ENCODE assay signal across 13 cellular contexts in genomic region chr7:27106181-27106905, GRCh38. TPM values are rescaled to one million over a fixed set of nuclear protein-coding genes. Genes with fewer than 3 reads are reported as not detected.
DNase-seq lines count a peak whose midpoint lies in the region; ATAC-seq, FAIRE-seq and TF ChIP-seq lines count a peak whose summit lies in the region.
"Had no signal": no experiment of that assay in that cellular context is flagged by ENCODE, and none has a peak within 500 bp of the region (broad histone marks: within the 10 kb centered on the region; RNA-seq: fewer than 3 reads in every experiment).

No MANE protein-coding gene starts in this region.

- peaks cover 0 to 1% of the 10 kb centered on the region in 2 experiments for H3K36me3 ChIP-seq in keratinocyte (ENCODE audit: control insufficient read depth in 2 of 2, extremely low read depth in 1 of 2, insufficient read depth in 2 of 2, low read length in 2 of 2)
- H3K36me3 ChIP-seq in HAP-1 (replicated peaks), result no peaks in the 10 kb centered on the region

- no peaks in the 10 kb centered on the region for H3K9me1 ChIP-seq in keratinocyte (ENCODE audit: control insufficient read depth, extremely low read depth, insufficient read depth, low read length)

- H3K4me3 Mint-ChIP-seq in progenitor cell of endocrine pancreas (ENCODE audit: low read depth), result peak overlapping the region; percentile 54

- H3K4me3 ChIP-seq in astrocyte of the cerebellum (ENCODE audit: low read depth, low read length), result peak overlapping the region; percentile 32
- peak overlapping the region in 2 of 3 experiments; percentile 39 to 46 for H3K4me3 ChIP-seq in keratinocyte (ENCODE audit: control insufficient read depth in 2 of 3, extremely low read depth in 1 of 3, insufficient read depth in 2 of 3, low read depth in 1 of 3, low read length in 3 of 3)
- no peak overlapping the region for H3K4me3 ChIP-seq in HAP-1
- H3K4me3 ChIP-seq: dorsolateral prefrontal cortex had no signal

- no peaks in the 10 kb centered on the region for H3K9me3 ChIP-seq in keratinocyte (ENCODE audit: control insufficient read depth, low read depth, low read length)
- H3K9me3 ChIP-seq in HAP-1, result no peaks in the 10 kb centered on the region

- no peak for ATAC-seq in HG03442 (IDR thresholded peaks at IDR 0.05; ENCODE audit: unreplicated experiment)

- peaks cover 79% of the 10 kb centered on the region for H3K4me1 Mint-ChIP-seq in progenitor cell of endocrine pancreas (ENCODE audit: low read depth)

- no peaks in the 10 kb centered on the region for H3K9me3 Mint-ChIP-seq in progenitor cell of endocrine pancreas (ENCODE audit: low read depth)

- in situ Hi-C loops in astrocyte of the cerebellum (cut with HindIII; ENCODE audit: low sequenced_read_pairs) (no loop called here), HAP-1 (cut with MboI; ENCODE audit: low sequenced_read_pairs) (no loop called here)

- peaks cover 16% of the 10 kb centered on the region for H3K79me2 ChIP-seq in keratinocyte (ENCODE audit: control insufficient read depth, insufficient read depth, low read length)

- H2AFZ ChIP-seq in keratinocyte (ENCODE audit: control insufficient read depth, low read length), result no peak overlapping the region

- peaks cover 20% of the 10 kb centered on the region for H3K36me3 Mint-ChIP-seq in progenitor cell of endocrine pancreas (ENCODE audit: insufficient read depth)

- H4K20me1 ChIP-seq in keratinocyte (ENCODE audit: control insufficient read depth, extremely low read depth, insufficient read depth, low read length), result no peaks in the 10 kb centered on the region

- peak overlapping the region; percentile 59 for H3K27ac ChIP-seq in keratinocyte (ENCODE audit: control insufficient read depth, insufficient read depth, low read length)
- H3K27ac ChIP-seq: dorsolateral prefrontal cortex, HL-60 had no signal

- H3K27ac Mint-ChIP-seq in progenitor cell of endocrine pancreas, result peak overlapping the region; percentile 96

- H3K27me3 ChIP-seq in keratinocyte (ENCODE audit: control insufficient read depth, extremely low read depth, insufficient read depth, low read length) (no peaks in the 10 kb centered on the region), HAP-1 (ENCODE audit: low read depth) (no peaks in the 10 kb centered on the region)

- FAIRE-seq in keratinocyte (lab: Jason Lieb, UNC), result no peak

- H3K9ac ChIP-seq in keratinocyte (ENCODE audit: control insufficient read depth, extremely low read depth, insufficient read depth, low read length), result peak overlapping the region; percentile 67

- H3K4me1 ChIP-seq in keratinocyte (ENCODE audit: control insufficient read depth, extremely low read depth, insufficient read depth, low read length) (peaks cover 37% of the 10 kb centered on the region), HAP-1 (peaks cover 7% of the 10 kb centered on the region)

- TF ChIP-seq CTCF in astrocyte of the cerebellum (IDR thresholded peaks at IDR 0.05; ENCODE audit: low read depth, low read length, missing control alignments), result no peak
- TF ChIP-seq CTCF in keratinocyte (optimal IDR thresholded peaks at IDR 0.05 in 1 of 3, IDR thresholded peaks at IDR 0.05 in 1 of 3, conservative IDR thresholded peaks at IDR 0.05 in 1 of 3; ENCODE audit: extremely low read depth in 1 of 3, insufficient read depth in 2 of 3, low read length in 3 of 3), result no peak
- no peak for TF ChIP-seq CTCF in progenitor cell of endocrine pancreas (IDR thresholded peaks at IDR 0.05; ENCODE audit: unreplicated experiment)

- no peaks in the 10 kb centered on the region for H3K27me3 Mint-ChIP-seq in progenitor cell of endocrine pancreas

- dilution Hi-C loops in keratinocyte (cut with MboI; ENCODE audit: extremely low pct_ligation_motif_present, low sequenced_read_pairs), result no loop called here

- H3K4me2 ChIP-seq in keratinocyte (ENCODE audit: control insufficient read depth, extremely low read depth, insufficient read depth, low read depth, low read length), result peak overlapping the region; percentile 76

- DNase-seq in DMS53 treated with DMSO at 0.1 percent for 48 hours (lab: John Stamatoyannopoulos, UW; ENCODE audit: unreplicated experiment) (peak; percentile 56), astrocyte of the cerebellum (ENCODE audit: low read depth) (no peak), keratinocyte (ENCODE audit: low read depth, low spot score) (no peak), progenitor cell of endocrine pancreas (ENCODE audit: low spot score, unreplicated experiment) (peak; percentile 44), HAP-1 (ENCODE audit: low spot score in 2 of 2) (no peak), Ammon's horn (ENCODE audit: low spot score) (no peak), NCI-H2081 treated with DMSO at 0.1 percent for 48 hours (lab: John Stamatoyannopoulos, UW) (no peak)
- DNase-seq: activated T-cell treated with anti-CD3 and anti-CD28 coated beads for 4 hours, dorsolateral prefrontal cortex, left cardiac atrium, NCI-H1694 treated with DMSO at 0.1 percent for 48 hours had no signal

RNA-seq across cellular contexts. Expression of gene HOXA2, which starts 3.9 kb away (rescaled TPM):
- 0.22 to 1.1 TPM (median 0.71 TPM) in 3 replicates for polyA plus RNA-seq in keratinocyte
- 0.24 TPM for polyA plus RNA-seq in keratinocyte (2011; ENCODE audit: low read depth)
- polyA plus RNA-seq in keratinocyte (2011; cell fraction: cytosol; rRNA removed), result 0.25 and 0.47 TPM in 2 replicates
- polyA plus RNA-seq in keratinocyte (2011; cell fraction: nucleus; rRNA removed), result 1.1 and 1.2 TPM in 2 replicates
- polyA plus RNA-seq in keratinocyte (2012; ENCODE audit: low replicate concordance), result 0.14 and 0.80 TPM in 2 replicates
- polyA minus RNA-seq in keratinocyte, result 0.23 to 0.35 TPM in 2 of 3 replicates, not detected in the other
- polyA minus RNA-seq in keratinocyte (2011; cell fraction: cytosol; rRNA and poly(A)+ RNA removed), result not detected
- polyA minus RNA-seq in keratinocyte (2011; cell fraction: nucleus; rRNA and poly(A)+ RNA removed), result 0.54 TPM in 1 of 2 replicates, not detected in the other
- 17.9 and 18.6 TPM in 2 replicates for total RNA-seq in progenitor cell of endocrine pancreas
- total RNA-seq: dorsolateral prefrontal cortex had no signal

RNA-seq across cellular contexts. Expression of gene HOXA1, which starts 10.5 kb away (rescaled TPM):
- 5.2 to 12.5 TPM (median 11.9 TPM) in 3 replicates for polyA plus RNA-seq in keratinocyte
- 1.3 TPM for polyA plus RNA-seq in keratinocyte (2011; ENCODE audit: low read depth)
- 11.8 and 14.4 TPM in 2 replicates for polyA plus RNA-seq in keratinocyte (2011; cell fraction: cytosol; rRNA removed)
- polyA plus RNA-seq in keratinocyte (2011; cell fraction: nucleus; rRNA removed), result 7.9 and 8.1 TPM in 2 replicates
- 4.2 and 10.2 TPM in 2 replicates for polyA plus RNA-seq in keratinocyte (2012; ENCODE audit: low replicate concordance)
- 3.6 to 10.2 TPM (median 7.7 TPM) in 3 replicates for polyA minus RNA-seq in keratinocyte
- 4.4 TPM for polyA minus RNA-seq in keratinocyte (2011; cell fraction: cytosol; rRNA and poly(A)+ RNA removed)
- 2.6 and 5.5 TPM in 2 replicates for polyA minus RNA-seq in keratinocyte (2011; cell fraction: nucleus; rRNA and poly(A)+ RNA removed)
- total RNA-seq in progenitor cell of endocrine pancreas, result 27.4 and 31.2 TPM in 2 replicates

RNA-seq across cellular contexts. Expression of gene HOXA4, which starts 24.2 kb away (rescaled TPM):
- polyA plus RNA-seq in keratinocyte, result 0.40 to 1.8 TPM (median 1.5 TPM) in 3 replicates
- 0.55 TPM for polyA plus RNA-seq in keratinocyte (2011; ENCODE audit: low read depth)
- polyA plus RNA-seq in keratinocyte (2011; cell fraction: cytosol; rRNA removed), result 1.3 and 1.5 TPM in 2 replicates
- polyA plus RNA-seq in keratinocyte (2011; cell fraction: nucleus; rRNA removed), result 2.1 and 2.6 TPM in 2 replicates
- polyA plus RNA-seq in keratinocyte (2012; ENCODE audit: low replicate concordance), result 1.2 and 1.7 TPM in 2 replicates
- 0.30 to 0.99 TPM (median 0.74 TPM) in 3 replicates for polyA minus RNA-seq in keratinocyte
- polyA minus RNA-seq in keratinocyte (2011; cell fraction: cytosol; rRNA and poly(A)+ RNA removed), result not detected
- 0.54 and 0.63 TPM in 2 replicates for polyA minus RNA-seq in keratinocyte (2011; cell fraction: nucleus; rRNA and poly(A)+ RNA removed)
- total RNA-seq in progenitor cell of endocrine pancreas, result 13.7 TPM in 2 replicates

RNA-seq across cellular contexts. Expression of gene HOXA5, which starts 37.1 kb away (rescaled TPM):
- polyA plus RNA-seq in keratinocyte, result 3.3 to 7.1 TPM (median 4.5 TPM) in 3 replicates
- polyA plus RNA-seq in keratinocyte (2011; ENCODE audit: low read depth), result 6.8 TPM
- 3.1 and 4.3 TPM in 2 replicates for polyA plus RNA-seq in keratinocyte (2011; cell fraction: cytosol; rRNA removed)
- polyA plus RNA-seq in keratinocyte (2011; cell fraction: nucleus; rRNA removed), result 9.4 and 10.0 TPM in 2 replicates
- polyA plus RNA-seq in keratinocyte (2012; ENCODE audit: low replicate concordance), result 3.2 and 5.0 TPM in 2 replicates
- 2.3 to 4.3 TPM (median 2.7 TPM) in 3 replicates for polyA minus RNA-seq in keratinocyte
- 4.4 TPM for polyA minus RNA-seq in keratinocyte (2011; cell fraction: cytosol; rRNA and poly(A)+ RNA removed)
- 5.0 and 5.5 TPM in 2 replicates for polyA minus RNA-seq in keratinocyte (2011; cell fraction: nucleus; rRNA and poly(A)+ RNA removed)
- 12.6 and 18.1 TPM in 2 replicates for total RNA-seq in progenitor cell of endocrine pancreas

RNA-seq across cellular contexts. Expression of gene HOXA6, which starts 41.2 kb away (rescaled TPM):
- polyA plus RNA-seq in keratinocyte, result 0.52 to 0.72 TPM (median 0.54 TPM) in 3 replicates
- polyA plus RNA-seq in keratinocyte (2011; ENCODE audit: low read depth), result not detected
- polyA plus RNA-seq in keratinocyte (2011; cell fraction: cytosol; rRNA removed), result 0.26 and 0.68 TPM in 2 replicates
- polyA plus RNA-seq in keratinocyte (2011; cell fraction: nucleus; rRNA removed), result 1.8 and 2.5 TPM in 2 replicates
- polyA plus RNA-seq in keratinocyte (2012; ENCODE audit: low replicate concordance), result 0.44 and 1.4 TPM in 2 replicates
- polyA minus RNA-seq in keratinocyte, result 0.59 to 2.3 TPM (median 1.1 TPM) in 3 replicates
- not detected for polyA minus RNA-seq in keratinocyte (2011; cell fraction: cytosol; rRNA and poly(A)+ RNA removed)
- 2.7 and 3.6 TPM in 2 replicates for polyA minus RNA-seq in keratinocyte (2011; cell fraction: nucleus; rRNA and poly(A)+ RNA removed)
- total RNA-seq in progenitor cell of endocrine pancreas, result 0.38 TPM in 1 of 2 replicates, not detected in the other
- total RNA-seq: dorsolateral prefrontal cortex, left cardiac atrium had no signal

Comparison
In these comparisons a context has a peak if more than half of its experiments do, and no peak if none do; other contexts are left out.
1. DNase-seq: peak in DMS53 treated with DMSO at 0.1 percent for 48 hours (single experiment) and progenitor cell of endocrine pancreas (single experiment); none in astrocyte of the cerebellum (single experiment), keratinocyte (single experiment), HAP-1 (0 of 2), Ammon's horn (single experiment) and NCI-H2081 treated with DMSO at 0.1 percent for 48 hours (single experiment).